ENCODE assay signal across 25 cellular contexts in genomic region chr10:132681858-132682755, GRCh38.
A peak's percentile ranks its signal among the peaks of the same experiment; 100 is the strongest.
DNase-seq lines count a peak whose midpoint lies in the region; ATAC-seq and TF ChIP-seq lines count a peak whose summit lies in the region.
"Had no signal": no experiment of that assay in that cellular context is flagged by ENCODE, and none has a peak within 500 bp of the region (broad histone marks: within the 10 kb centered on the region; RNA-seq: fewer than 3 reads in every experiment).

No MANE protein-coding gene starts in this region.

- no peaks in the 10 kb centered on the region for H3K9me3 Mint-ChIP-seq in activated CD4-positive, alpha-beta T cell treated with anti-CD3 and anti-CD28 coated beads for 36 hours (ENCODE audit: low read depth)
- H3K9me3 Mint-ChIP-seq: activated naive CD4-positive, alpha-beta T cell treated with anti-CD3 and anti-CD28 coated beads, Interleukin-2, amount 50 U/mL, for 72 hours; activated T-cell treated with anti-CD3 and anti-CD28 coated beads, Interleukin-2, amount 50 U/mL, for 24 hours; CD8-positive, alpha-beta memory T cell; neural crest cell; stimulated activated memory B cell treated with anti-CD40 and anti-IgM and Interleukin-4, amounts not matched to agents 10 μg/mL and 1 μg/mL and 100 μg/mL, for 72 hours had no signal

- H3K27ac Mint-ChIP-seq in activated CD4-positive, alpha-beta T cell treated with anti-CD3 and anti-CD28 coated beads for 36 hours, result no peak overlapping the region
- H3K27ac Mint-ChIP-seq: activated CD8-positive, alpha-beta T cell treated with anti-CD3 and anti-CD28 coated beads, Interleukin-2, amount 10 ng/mL, durations not matched to agents 7 days and 5 days; activated T-cell treated with anti-CD3 and anti-CD28 coated beads, Interleukin-2, amount 50 U/mL, for 24 hours; stimulated activated memory B cell treated with anti-CD40 and anti-IgM and Interleukin-4, amounts not matched to agents 10 μg/mL and 1 μg/mL and 100 μg/mL, for 72 hours had no signal

- no peaks in the 10 kb centered on the region for H3K27me3 Mint-ChIP-seq in activated CD4-positive, alpha-beta T cell treated with anti-CD3 and anti-CD28 coated beads for 36 hours
- H3K27me3 Mint-ChIP-seq: activated T-cell treated with anti-CD3 and anti-CD28 coated beads, Interleukin-2, amount 50 U/mL, for 24 hours; CD8-positive, alpha-beta memory T cell; stimulated activated memory B cell treated with anti-CD40 and anti-IgM and Interleukin-4, amounts not matched to agents 10 μg/mL and 1 μg/mL and 100 μg/mL, for 72 hours had no signal

- H3K4me1 Mint-ChIP-seq in activated CD4-positive, alpha-beta T cell treated with anti-CD3 and anti-CD28 coated beads for 36 hours, result peaks cover 22% of the 10 kb centered on the region

- peaks cover 3% of the 10 kb centered on the region for H3K36me3 Mint-ChIP-seq in activated CD4-positive, alpha-beta T cell treated with anti-CD3 and anti-CD28 coated beads for 36 hours (ENCODE audit: low read depth)
- H3K36me3 Mint-ChIP-seq: activated naive CD4-positive, alpha-beta T cell treated with anti-CD3 and anti-CD28 coated beads, Interleukin-2, amount 50 U/mL, for 72 hours had no signal

- peaks cover 3 to 28% (median 20%) of the 10 kb centered on the region in 6 donors for H3K4me1 ChIP-seq in spleen
- H3K4me1 ChIP-seq: psoas muscle had no signal

- H3K4me3 ChIP-seq in spleen, result no peak overlapping the region
- H3K4me3 ChIP-seq: psoas muscle had no signal

- intact Hi-C loops in activated CD4-positive, alpha-beta T cell treated with anti-CD3 and anti-CD28 coated beads for 36 hours (cut with DNase I, micrococcal nuclease), result no loop called here
- intact Hi-C loops in spleen (cut with DNase I; ENCODE audit: low total_unique reads), result no loop called here

- no peak for TF ChIP-seq POLR2A in spleen (IDR thresholded peaks at IDR 0.05)

- H3K4me3 Mint-ChIP-seq in activated CD4-positive, alpha-beta T cell treated with anti-CD3 and anti-CD28 coated beads for 36 hours, result no peak overlapping the region
- H3K4me3 Mint-ChIP-seq: activated CD8-positive, alpha-beta T cell treated with anti-CD3 and anti-CD28 coated beads, Interleukin-2, amount 10 ng/mL, durations not matched to agents 7 days and 5 days; activated T-cell treated with anti-CD3 and anti-CD28 coated beads, Interleukin-2, amount 50 U/mL, for 24 hours; CD8-positive, alpha-beta memory T cell; neural crest cell; stimulated activated memory B cell treated with anti-CD40 and anti-IgM and Interleukin-4, amounts not matched to agents 10 μg/mL and 1 μg/mL and 100 μg/mL, for 72 hours had no signal

- H3K36me3 ChIP-seq in spleen, result peaks cover 0 to 40% (median 0%) of the 10 kb centered on the region in 6 donors

- TF ChIP-seq CTCF in spleen (IDR thresholded peaks at IDR 0.05 in 8 of 11, conservative IDR thresholded peaks at IDR 0.05 in 3 of 11), result no peak

- no peaks in the 10 kb centered on the region for H3K27me3 ChIP-seq in spleen (replicated peaks in 1 of 7)

- DNase-seq in activated CD4-positive, alpha-beta T cell treated with anti-CD3 and anti-CD28 coated beads for 36 hours, result peak; percentile 3
- DNase-seq in activated CD4-positive, alpha-beta T cell treated with anti-CD3 and anti-CD28 coated beads, Interleukin-2, amount 50 U/mL, for 4 hours, result no peak
- DNase-seq in islet precursor cell (peak; percentile 28), spleen (peak; percentile 43), NCI-H1436 (lab: John Stamatoyannopoulos, UW) (no peak)
- DNase-seq: activated CD4-positive, CD25-positive, alpha-beta regulatory T cell; activated CD8-positive, alpha-beta T cell treated with anti-CD3 and anti-CD28 coated beads, Interleukin-2, amount 10 ng/mL, durations not matched to agents 7 days and 5 days; activated T-cell treated with anti-CD3 and anti-CD28 coated beads, Interleukin-2, amount 50 U/mL, for 24 hours; DMS79; Karpas-422; midbrain; NCI-H187 treated with DMSO at 0.1 percent for 48 hours; NCI-H2227 treated with DMSO at 0.1 percent for 48 hours; NCI-H774; small intestine; T1000 had no signal

- CTCF ChIA-PET in activated CD4-positive, alpha-beta T cell treated with anti-CD3 and anti-CD28 coated beads for 36 hours (lab: Charles Lee), result no interaction called here

- no peaks in the 10 kb centered on the region for H3K9me3 ChIP-seq in spleen
- H3K9me3 ChIP-seq: psoas muscle had no signal

- TF ChIP-seq EP300 in Ishikawa (IDR thresholded peaks at IDR 0.05; ENCODE audit: borderline replicate concordance), result no peak

- 90 to 95% (median 93%) methylated on average over 25 of the region's 25 CpGs for WGBS in spleen, 5 donors

- H3K27ac ChIP-seq in spleen, result no peak overlapping the region
- H3K27ac ChIP-seq: 22Rv1, psoas muscle had no signal

- POLR2A ChIA-PET in activated CD4-positive, alpha-beta T cell treated with anti-CD3 and anti-CD28 coated beads for 36 hours (lab: Charles Lee), result no interaction called here

- no peak for TF ChIP-seq RAD21 in Ishikawa (IDR thresholded peaks at IDR 0.05; ENCODE audit: low read depth)

- ATAC-seq in activated CD4-positive, alpha-beta T cell treated with anti-CD3 and anti-CD28 coated beads for 36 hours, result no peak
- ATAC-seq in HG02938 (IDR thresholded peaks at IDR 0.05; ENCODE audit: unreplicated experiment), result no peak
- no peak for ATAC-seq in SK-N-SH treated with all-trans-retinoic acid at 6 μM for 48 hours
- ATAC-seq: activated CD8-positive, alpha-beta T cell treated with anti-CD3 and anti-CD28 coated beads, Interleukin-2, amount 10 ng/mL, durations not matched to agents 7 days and 5 days; activated naive CD4-positive, alpha-beta T cell treated with anti-CD3 and anti-CD28 coated beads, Interleukin-2, amount 50 U/mL, for 72 hours; stimulated activated memory B cell treated with anti-CD40 and anti-IgM and Interleukin-4, amounts not matched to agents 10 μg/mL and 1 μg/mL and 100 μg/mL, for 72 hours had no signal

TF ChIP-seq in Ishikawa, 13 proteins besides CTCF, POLR2A, EP300 and RAD21:
- TF ChIP-seq, protein P1, sequence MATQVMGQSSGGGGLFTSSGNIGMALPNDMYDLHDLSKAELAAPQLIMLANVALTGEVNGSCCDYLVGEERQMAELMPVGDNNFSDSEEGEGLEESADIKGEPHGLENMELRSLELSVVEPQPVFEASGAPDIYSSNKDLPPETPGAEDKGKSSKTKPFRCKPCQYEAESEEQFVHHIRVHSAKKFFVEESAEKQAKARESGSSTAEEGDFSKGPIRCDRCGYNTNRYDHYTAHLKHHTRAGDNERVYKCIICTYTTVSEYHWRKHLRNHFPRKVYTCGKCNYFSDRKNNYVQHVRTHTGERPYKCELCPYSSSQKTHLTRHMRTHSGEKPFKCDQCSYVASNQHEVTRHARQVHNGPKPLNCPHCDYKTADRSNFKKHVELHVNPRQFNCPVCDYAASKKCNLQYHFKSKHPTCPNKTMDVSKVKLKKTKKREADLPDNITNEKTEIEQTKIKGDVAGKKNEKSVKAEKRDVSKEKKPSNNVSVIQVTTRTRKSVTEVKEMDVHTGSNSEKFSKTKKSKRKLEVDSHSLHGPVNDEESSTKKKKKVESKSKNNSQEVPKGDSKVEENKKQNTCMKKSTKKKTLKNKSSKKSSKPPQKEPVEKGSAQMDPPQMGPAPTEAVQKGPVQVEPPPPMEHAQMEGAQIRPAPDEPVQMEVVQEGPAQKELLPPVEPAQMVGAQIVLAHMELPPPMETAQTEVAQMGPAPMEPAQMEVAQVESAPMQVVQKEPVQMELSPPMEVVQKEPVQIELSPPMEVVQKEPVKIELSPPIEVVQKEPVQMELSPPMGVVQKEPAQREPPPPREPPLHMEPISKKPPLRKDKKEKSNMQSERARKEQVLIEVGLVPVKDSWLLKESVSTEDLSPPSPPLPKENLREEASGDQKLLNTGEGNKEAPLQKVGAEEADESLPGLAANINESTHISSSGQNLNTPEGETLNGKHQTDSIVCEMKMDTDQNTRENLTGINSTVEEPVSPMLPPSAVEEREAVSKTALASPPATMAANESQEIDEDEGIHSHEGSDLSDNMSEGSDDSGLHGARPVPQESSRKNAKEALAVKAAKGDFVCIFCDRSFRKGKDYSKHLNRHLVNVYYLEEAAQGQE (IDR thresholded peaks at IDR 0.05; ENCODE audit: low read depth), result peak; percentile 69
- no peak for TF ChIP-seq CEBPB (IDR thresholded peaks at IDR 0.05)
- no peak for TF ChIP-seq ZBTB7A (IDR thresholded peaks at IDR 0.05; ENCODE audit: low read depth)
- no peak for TF ChIP-seq TCF12 (IDR thresholded peaks at IDR 0.05; ENCODE audit: low read depth)

TF ChIP-seq in SK-N-SH treated with all-trans-retinoic acid at 6 μM for 48 hours, 23 proteins besides CTCF, POLR2A, EP300 and RAD21 (continues in another document):
- TF ChIP-seq ZNF70 (CRISPR knock-in tag; IDR thresholded peaks at IDR 0.05) (no peak), PPARA (CRISPR knock-in tag; IDR thresholded peaks at IDR 0.05; ENCODE audit: borderline replicate concordance) (no peak), CSRNP3 (CRISPR knock-in tag; IDR thresholded peaks at IDR 0.05) (no peak), ZFP30 (CRISPR knock-in tag; IDR thresholded peaks at IDR 0.05) (no peak), ESRRG (CRISPR knock-in tag; IDR thresholded peaks at IDR 0.05) (no peak), ZFP3 (CRISPR knock-in tag; IDR thresholded peaks at IDR 0.05) (no peak), POU6F1 (CRISPR knock-in tag; IDR thresholded peaks at IDR 0.05; ENCODE audit: borderline replicate concordance, low read depth) (no peak), GLIS3 (CRISPR knock-in tag; IDR thresholded peaks at IDR 0.05) (no peak)

Comparison
In these comparisons a context has a peak if more than half of its experiments do, and no peak if none do; other contexts are left out.
1. DNase-seq: peak in activated CD4-positive, alpha-beta T cell treated with anti-CD3 and anti-CD28 coated beads for 36 hours (single experiment), islet precursor cell (single experiment) and spleen (single experiment); none in activated CD4-positive, alpha-beta T cell treated with anti-CD3 and anti-CD28 coated beads, Interleukin-2, amount 50 U/mL, for 4 hours (0 of 2) and NCI-H1436 (single experiment).